ENCODE assay signal across 14 cellular contexts in the genomic region with DNA sequence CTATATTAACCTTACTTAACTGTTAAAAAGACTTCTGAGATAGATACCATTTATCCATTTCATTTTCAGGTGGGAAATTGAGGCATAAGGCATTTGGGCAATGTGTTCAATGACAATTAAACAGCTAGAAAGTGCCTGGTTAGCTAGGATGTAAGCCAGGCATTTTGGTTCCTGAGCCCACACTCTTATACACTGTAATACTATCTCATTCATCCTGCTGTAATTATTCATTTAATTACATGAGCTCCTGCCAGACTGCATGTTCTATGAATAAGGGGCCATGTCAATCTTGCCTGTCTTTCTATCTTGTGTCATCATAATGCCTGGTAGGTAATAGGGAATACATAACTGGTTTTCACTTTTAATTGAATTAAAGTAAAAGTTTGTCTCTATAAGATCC.
DNase-seq lines count a peak whose midpoint lies in the region; ATAC-seq and TF ChIP-seq lines count a peak whose summit lies in the region.
"Had no signal": no experiment of that assay in that cellular context is flagged by ENCODE, and none has a peak within 500 bp of the region (broad histone marks: within the 10 kb centered on the region; RNA-seq: fewer than 3 reads in every experiment).

No MANE protein-coding gene starts in this region.

- peak overlapping the region in 1 of 2 experiments; percentile 81; a peak in 2 of 4 replicates for H3K27ac ChIP-seq in SK-N-SH (ENCODE audit: low read depth in 2 of 2, low read length in 1 of 2)
- H3K27ac ChIP-seq: A549, BLaER1 had no signal

- no peak for ATAC-seq in WTC11
- ATAC-seq: A549, HepG2 had no signal

- H2AFZ ChIP-seq in SK-N-SH (ENCODE audit: low read depth): no peak overlapping the region

- TF ChIP-seq EP300 in SK-N-SH (IDR thresholded peaks at IDR 0.05; ENCODE audit: borderline replicate concordance in 1 of 2, low read depth in 1 of 2, low read length in 1 of 2): peak in 1 of 2 experiments; percentile 33; a peak in 1 of 4 replicates

- POLR2A ChIA-PET in SK-N-SH (lab: Yijun Ruan, JAX): no interaction called here
- POLR2A ChIA-PET in WTC11 (lab: Charles Lee): no interaction called here

- H3K4me2 ChIP-seq in SK-N-SH: no peak overlapping the region
- H3K4me2 ChIP-seq: A549, BLaER1 had no signal

- H4K20me1 ChIP-seq in SK-N-SH (ENCODE audit: insufficient read depth): no peaks in the 10 kb centered on the region
- H4K20me1 ChIP-seq: BLaER1 had no signal

- peaks cover under 1% of the 10 kb centered on the region for H3K9me3 Mint-ChIP-seq in osteocyte (ENCODE audit: unreplicated experiment)
- peaks cover 14% of the 10 kb centered on the region for H3K9me3 Mint-ChIP-seq in WTC11
- peaks cover 3% of the 10 kb centered on the region; the same call in 1 of the 2 replicates for H3K9me3 Mint-ChIP-seq in HFFc6

- H3K4me3 ChIP-seq in SK-N-SH (ENCODE audit: low read depth in 2 of 2, low read length in 1 of 2): no peak overlapping the region
- H3K4me3 ChIP-seq: A549, BLaER1, HAP-1 had no signal

- H3K27me3 ChIP-seq in SK-N-SH (ENCODE audit: insufficient read depth): no peaks in the 10 kb centered on the region
- H3K27me3 ChIP-seq: BLaER1 had no signal

- H3K4me1 Mint-ChIP-seq in osteocyte (ENCODE audit: unreplicated experiment): peaks cover 31% of the 10 kb centered on the region
- H3K4me1 Mint-ChIP-seq in WTC11: peaks cover 10% of the 10 kb centered on the region
- peaks cover 11% of the 10 kb centered on the region for H3K4me1 Mint-ChIP-seq in HFFc6 (ENCODE audit: low read depth)
- H3K4me1 Mint-ChIP-seq: CD8-positive, alpha-beta memory T cell had no signal

- H3K9me2 ChIP-seq in SK-N-SH: no peaks in the 10 kb centered on the region

- H3K27me3 Mint-ChIP-seq in osteocyte (ENCODE audit: unreplicated experiment) (no peaks in the 10 kb centered on the region), WTC11 (ENCODE audit: low read depth) (no peaks in the 10 kb centered on the region), HFFc6 (ENCODE audit: insufficient read depth) (no peaks in the 10 kb centered on the region)
- H3K27me3 Mint-ChIP-seq: CD8-positive, alpha-beta memory T cell had no signal

- peaks cover 9 to 16% of the 10 kb centered on the region in 2 experiments; a peak in 3 of 4 replicates for H3K4me1 ChIP-seq in SK-N-SH (ENCODE audit: control insufficient read depth in 1 of 2, insufficient read depth in 2 of 2, low read depth in 1 of 2, low read length in 1 of 2)
- H3K4me1 ChIP-seq: A549, BLaER1, Caco-2, HAP-1 had no signal

- DNase-seq in NCI-H82 (lab: John Stamatoyannopoulos, UW) (peak; percentile 2), NCI-H82 treated with DMSO at 0.1 percent for 48 hours (lab: John Stamatoyannopoulos, UW; ENCODE audit: unreplicated experiment) (no peak), NCI-H69 (lab: John Stamatoyannopoulos, UW) (peak; percentile 56), SK-N-SH (no peak), osteocyte (ENCODE audit: extremely low spot score, unreplicated experiment) (no peak), WTC11 (ENCODE audit: low spot score) (no peak), HFFc6 (no peak)
- DNase-seq: Caco-2; CD8-positive, alpha-beta memory T cell; DMS79 had no signal

- TF ChIP-seq RAD21 in SK-N-SH (IDR thresholded peaks at IDR 0.05; ENCODE audit: low read length): no peak

- H3K9me3 ChIP-seq in SK-N-SH: no peaks in the 10 kb centered on the region
- H3K9me3 ChIP-seq: A549, BLaER1, Caco-2, HAP-1 had no signal

- H3K79me2 ChIP-seq in SK-N-SH (ENCODE audit: insufficient read depth): peaks cover 94% of the 10 kb centered on the region

- H3K27ac Mint-ChIP-seq in osteocyte (ENCODE audit: unreplicated experiment): no peak overlapping the region
- H3K27ac Mint-ChIP-seq in WTC11: no peak overlapping the region
- H3K27ac Mint-ChIP-seq in HFFc6: no peak overlapping the region
- H3K27ac Mint-ChIP-seq: CD8-positive, alpha-beta memory T cell had no signal

- peaks cover 11% of the 10 kb centered on the region for H3K36me3 Mint-ChIP-seq in osteocyte (ENCODE audit: unreplicated experiment)
- H3K36me3 Mint-ChIP-seq in WTC11: peaks cover 6% of the 10 kb centered on the region
- H3K36me3 Mint-ChIP-seq in HFFc6 (ENCODE audit: low read depth): peaks cover 20% of the 10 kb centered on the region; the same call in 1 of the 2 replicates
- H3K36me3 Mint-ChIP-seq: CD8-positive, alpha-beta memory T cell had no signal

- no peak for TF ChIP-seq CTCF in SK-N-SH (IDR thresholded peaks at IDR 0.05)
- no peak for TF ChIP-seq CTCF in osteocyte (IDR thresholded peaks at IDR 0.05)
- no peak for TF ChIP-seq CTCF in WTC11 (IDR thresholded peaks at IDR 0.05)
- no peak for TF ChIP-seq CTCF in HFFc6 (IDR thresholded peaks at IDR 0.05)

- H3K9ac ChIP-seq in SK-N-SH: no peak overlapping the region
- H3K9ac ChIP-seq: BLaER1 had no signal

- H3F3A ChIP-seq in SK-N-SH (replicated peaks; ENCODE audit: insufficient read depth): no peaks in the 10 kb centered on the region

- H3K36me3 ChIP-seq in SK-N-SH (replicated peaks in 1 of 2; ENCODE audit: control insufficient read depth in 1 of 2, insufficient read depth in 2 of 2, low read length in 1 of 2): peaks cover 0 to 5% of the 10 kb centered on the region in 2 experiments
- H3K36me3 ChIP-seq: BLaER1, HAP-1 had no signal

- CTCF ChIA-PET in SK-N-SH (lab: Yijun Ruan, JAX): interaction anchor here (1.6 kb wide), 1 partner anchor 15 kb away, joined by 4 read pairs; no protein-coding TSS in a partner anchor
- CTCF ChIA-PET in WTC11 (lab: Charles Lee): no interaction called here

- H3K4me3 Mint-ChIP-seq in osteocyte (ENCODE audit: unreplicated experiment): no peak overlapping the region
- no peak overlapping the region for H3K4me3 Mint-ChIP-seq in WTC11
- H3K4me3 Mint-ChIP-seq in HFFc6: no peak overlapping the region
- H3K4me3 Mint-ChIP-seq: CD8-positive, alpha-beta memory T cell had no signal

TF ChIP-seq in SK-N-SH, 30 proteins besides CTCF, POLR2A, EP300 and RAD21 (continues in another document):
- no peak for TF ChIP-seq RCOR1 (IDR thresholded peaks at IDR 0.05; ENCODE audit: low read length)
- TF ChIP-seq, protein P1, sequence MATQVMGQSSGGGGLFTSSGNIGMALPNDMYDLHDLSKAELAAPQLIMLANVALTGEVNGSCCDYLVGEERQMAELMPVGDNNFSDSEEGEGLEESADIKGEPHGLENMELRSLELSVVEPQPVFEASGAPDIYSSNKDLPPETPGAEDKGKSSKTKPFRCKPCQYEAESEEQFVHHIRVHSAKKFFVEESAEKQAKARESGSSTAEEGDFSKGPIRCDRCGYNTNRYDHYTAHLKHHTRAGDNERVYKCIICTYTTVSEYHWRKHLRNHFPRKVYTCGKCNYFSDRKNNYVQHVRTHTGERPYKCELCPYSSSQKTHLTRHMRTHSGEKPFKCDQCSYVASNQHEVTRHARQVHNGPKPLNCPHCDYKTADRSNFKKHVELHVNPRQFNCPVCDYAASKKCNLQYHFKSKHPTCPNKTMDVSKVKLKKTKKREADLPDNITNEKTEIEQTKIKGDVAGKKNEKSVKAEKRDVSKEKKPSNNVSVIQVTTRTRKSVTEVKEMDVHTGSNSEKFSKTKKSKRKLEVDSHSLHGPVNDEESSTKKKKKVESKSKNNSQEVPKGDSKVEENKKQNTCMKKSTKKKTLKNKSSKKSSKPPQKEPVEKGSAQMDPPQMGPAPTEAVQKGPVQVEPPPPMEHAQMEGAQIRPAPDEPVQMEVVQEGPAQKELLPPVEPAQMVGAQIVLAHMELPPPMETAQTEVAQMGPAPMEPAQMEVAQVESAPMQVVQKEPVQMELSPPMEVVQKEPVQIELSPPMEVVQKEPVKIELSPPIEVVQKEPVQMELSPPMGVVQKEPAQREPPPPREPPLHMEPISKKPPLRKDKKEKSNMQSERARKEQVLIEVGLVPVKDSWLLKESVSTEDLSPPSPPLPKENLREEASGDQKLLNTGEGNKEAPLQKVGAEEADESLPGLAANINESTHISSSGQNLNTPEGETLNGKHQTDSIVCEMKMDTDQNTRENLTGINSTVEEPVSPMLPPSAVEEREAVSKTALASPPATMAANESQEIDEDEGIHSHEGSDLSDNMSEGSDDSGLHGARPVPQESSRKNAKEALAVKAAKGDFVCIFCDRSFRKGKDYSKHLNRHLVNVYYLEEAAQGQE (IDR thresholded peaks at IDR 0.05; ENCODE audit: low read depth, low read length): no peak

TF ChIP-seq in WTC11, 78 proteins besides CTCF, POLR2A, EP300 and RAD21 (continues in another document):
- no peak for TF ChIP-seq ZNF425 (CRISPR knock-in tag; conservative IDR thresholded peaks at IDR 0.05)
- no peak for TF ChIP-seq JAZF1 (CRISPR knock-in tag; IDR thresholded peaks at IDR 0.05)
- TF ChIP-seq NR2C2 (CRISPR knock-in tag; IDR thresholded peaks at IDR 0.05): no peak

Comparison
In these comparisons a context has a peak if more than half of its experiments do, and no peak if none do; other contexts are left out.
1. DNase-seq: peak in NCI-H82 (single experiment) and NCI-H69 (single experiment); none in NCI-H82 treated with DMSO at 0.1 percent for 48 hours (single experiment), SK-N-SH (single experiment), osteocyte (single experiment), WTC11 (single experiment) and HFFc6 (single experiment).